21 cellular contexts compared by ENCODE assay signal in genomic region chr5:9218358-9218757, GRCh38.
DNase-seq lines count a peak whose midpoint lies in the region; ATAC-seq, FAIRE-seq and TF ChIP-seq lines count a peak whose summit lies in the region.
"Had no signal": no experiment of that assay in that cellular context is flagged by ENCODE, and none has a peak within 500 bp of the region (broad histone marks: within the 10 kb centered on the region; RNA-seq: fewer than 3 reads in every experiment).

No MANE protein-coding gene starts in this region.

- no peak overlapping the region for H3K14ac ChIP-seq in IMR-90 (replicated peaks; ENCODE audit: low read depth, low read length)

- no peak overlapping the region for H2BK15ac ChIP-seq in IMR-90 (ENCODE audit: low read depth, low read length)

- no peak overlapping the region for H3K18ac ChIP-seq in IMR-90 (ENCODE audit: low read depth, low read length)

- no peak overlapping the region for H4K91ac ChIP-seq in IMR-90 (ENCODE audit: insufficient read depth, low read depth, low read length)

- DNase-seq in HepG2 (ENCODE audit: low spot score) (no peak), right lobe of liver (no peak), IMR-90 (no peak), COLO829 (ENCODE audit: low spot score) (no peak)
- DNase-seq in effector memory CD4-positive, alpha-beta T cell = no peak
- DNase-seq: ACHN; BE2C; C1 segment of cervical spinal cord; Caco-2; Calu3; CD4-positive, alpha-beta memory T cell; CD4-positive, CD25-positive, alpha-beta regulatory T cell; CD8-positive, alpha-beta memory T cell; DMS79 treated with DMSO at 0.1 percent for 48 hours; GF-D8 had no signal

- H3K9ac ChIP-seq in HepG2 (ENCODE audit: insufficient read depth, low read depth, low read length) (no peak overlapping the region), IMR-90 (ENCODE audit: low read depth, low read length) (no peak overlapping the region)
- H3K9ac ChIP-seq: BLaER1 had no signal

- H3K79me1 ChIP-seq in IMR-90 (ENCODE audit: low read depth in 1 of 2, low read length in 2 of 2) = no peaks in the 10 kb centered on the region; a peak in 1 of 4 replicates

- no peak for TF ChIP-seq RAD21 in HepG2 (CRISPR knock-in tag; IDR thresholded peaks at IDR 0.05)
- no peak for TF ChIP-seq RAD21 in IMR-90 (IDR thresholded peaks at IDR 0.05; ENCODE audit: low read length)

- H3K56ac ChIP-seq in IMR-90 (ENCODE audit: extremely low read depth, insufficient read depth, low read length) = no peak overlapping the region

- intact Hi-C loops in HepG2 (cut with micrococcal nuclease; ENCODE audit: unreplicated experiment) (no loop called here), right lobe of liver (cut with DNase I) (no loop called here), IMR-90 (cut with micrococcal nuclease) (loop anchor here (10.0 kb wide), 1 partner anchor 926 kb away; no protein-coding TSS in a partner anchor)

- no peak overlapping the region for H3K27ac ChIP-seq in HepG2 (ENCODE audit: extremely low read length, insufficient read depth, low read length)
- no peak overlapping the region for H3K27ac ChIP-seq in right lobe of liver
- no peak overlapping the region for H3K27ac ChIP-seq in IMR-90 (ENCODE audit: insufficient read depth, low read length)
- no peak overlapping the region for H3K27ac ChIP-seq in effector memory CD4-positive, alpha-beta T cell (ENCODE audit: insufficient read depth, low read length, poor library complexity, severe bottlenecking)
- H3K27ac ChIP-seq: 22Rv1, BLaER1 had no signal

- dilution Hi-C loops in IMR-90 (cut with HindIII; ENCODE audit: low sequenced_read_pairs, unreplicated experiment) = no loop called here

- CTCF ChIA-PET in HepG2 (lab: Yijun Ruan, JAX; ENCODE audit: low intra/inter-chr PET ratio, low total read pairs) = no interaction called here
- CTCF ChIA-PET in IMR-90 (lab: Yijun Ruan, JAX) = interaction anchor here (0.8 to 1.2 kb wide), 2 partner anchors 9 to 325 kb away, joined by 3 read pairs; no protein-coding TSS in a partner anchor

- POLR2A ChIA-PET in HepG2 (lab: Yijun Ruan, JAX) = no interaction called here
- POLR2A ChIA-PET in IMR-90 (lab: Charles Lee; ENCODE audit: unreplicated experiment) = no interaction called here

- WGBS in HepG2 (ENCODE audit: low lambda C conversion rate) = 17% methylated on average over 3 of the region's 4 CpGs
- WGBS in right lobe of liver (ENCODE audit: insufficient coverage, low coverage, low lambda C conversion rate, missing lambda C conversion rate) = 89% methylated on average over 3 of the region's 4 CpGs
- WGBS in IMR-90 (ENCODE audit: extremely low coverage in 2 of 2, insufficient read length in 1 of 2), 2 experiments = 100% methylated on average over 1 of the region's 4 CpGs; no CpG with 5 or more reads in 1 of the 2 experiments

- H3K4me2 ChIP-seq in HepG2 (ENCODE audit: low read depth, low read length) (no peak overlapping the region), IMR-90 (ENCODE audit: low read depth, low read length) (no peak overlapping the region)
- H3K4me2 ChIP-seq: BLaER1 had no signal

- peaks cover 17% of the 10 kb centered on the region; the same call in 1 of the 2 replicates for H3K9me3 ChIP-seq in HepG2 (ENCODE audit: low read length)
- H3K9me3 ChIP-seq in right lobe of liver = no peaks in the 10 kb centered on the region
- H3K9me3 ChIP-seq in IMR-90 (ENCODE audit: control insufficient read depth, insufficient read depth, low read length) = no peaks in the 10 kb centered on the region
- H3K9me3 ChIP-seq in effector memory CD4-positive, alpha-beta T cell (ENCODE audit: control insufficient read depth, low read length) = no peaks in the 10 kb centered on the region
- H3K9me3 ChIP-seq: BE2C, BLaER1, Caco-2 had no signal

- no peaks in the 10 kb centered on the region; the same call in 1 of the 2 replicates for H3K9me1 ChIP-seq in IMR-90 (ENCODE audit: insufficient read depth, low read length)

- no peak for ATAC-seq in HepG2
- ATAC-seq in right lobe of liver = no peak
- ATAC-seq in IMR-90 (ENCODE audit: low read depth) = no peak

- in situ Hi-C loops in HepG2 (cut with HindIII; ENCODE audit: extremely low pct_ligation_motif_present, low pct_unique_long_range_greater_than_20kb) = no loop called here
- in situ Hi-C loops in IMR-90 (cut with MboI; ENCODE audit: low sequenced_read_pairs) = no loop called here

- BruUV-seq in HepG2 (replicated peaks; lab: Mats Ljungman, UMichigan) = no TSS peak
- no TSS peak for BruUV-seq in IMR-90 (replicated peaks; lab: Mats Ljungman, UMichigan)

- H2BK120ac ChIP-seq in IMR-90 (ENCODE audit: low read depth, low read length) = no peak overlapping the region

- no peak overlapping the region for H2AK9ac ChIP-seq in IMR-90 (replicated peaks; ENCODE audit: low read depth, low read length, poor library complexity)

- H3K27me3 ChIP-seq in HepG2 (ENCODE audit: control insufficient read depth in 1 of 2, insufficient read depth in 2 of 2, low read length in 2 of 2) = no peaks in the 10 kb centered on the region
- H3K27me3 ChIP-seq in right lobe of liver = no peaks in the 10 kb centered on the region
- H3K27me3 ChIP-seq in IMR-90 (ENCODE audit: control insufficient read depth, insufficient read depth, low read length) = no peaks in the 10 kb centered on the region
- H3K27me3 ChIP-seq in effector memory CD4-positive, alpha-beta T cell (replicated peaks; ENCODE audit: control insufficient read depth, insufficient read depth, low read length, poor library complexity, severe bottlenecking) = no peaks in the 10 kb centered on the region
- H3K27me3 ChIP-seq: BE2C, BLaER1 had no signal

- no peaks in the 10 kb centered on the region for H3K4me1 ChIP-seq in HepG2 (ENCODE audit: insufficient read depth, low read length)
- H3K4me1 ChIP-seq in right lobe of liver = no peaks in the 10 kb centered on the region
- no peaks in the 10 kb centered on the region for H3K4me1 ChIP-seq in IMR-90 (ENCODE audit: control insufficient read depth, insufficient read depth, low read length)
- no peaks in the 10 kb centered on the region for H3K4me1 ChIP-seq in effector memory CD4-positive, alpha-beta T cell (ENCODE audit: control insufficient read depth, insufficient read depth, low read length, poor library complexity, severe bottlenecking)
- H3K4me1 ChIP-seq: BE2C, BLaER1, Caco-2 had no signal

- no peak overlapping the region for H4K8ac ChIP-seq in IMR-90 (ENCODE audit: low read depth in 2 of 2, low read length in 2 of 2)

- H2BK20ac ChIP-seq in IMR-90 (ENCODE audit: low read depth, low read length) = no peak overlapping the region

- H2AK5ac ChIP-seq in IMR-90 (ENCODE audit: low read depth, low read length) = no peak overlapping the region

- H3K36me3 ChIP-seq in HepG2 (replicated peaks in 1 of 2; ENCODE audit: control insufficient read depth in 1 of 2, insufficient read depth in 2 of 2, low read length in 2 of 2) (no peaks in the 10 kb centered on the region), right lobe of liver (no peaks in the 10 kb centered on the region), IMR-90 (ENCODE audit: control insufficient read depth, insufficient read depth, low read length) (peaks cover 3% of the 10 kb centered on the region)
- no peaks in the 10 kb centered on the region for H3K36me3 ChIP-seq in effector memory CD4-positive, alpha-beta T cell (ENCODE audit: control insufficient read depth, insufficient read depth, low read length)
- H3K36me3 ChIP-seq: BE2C, BLaER1 had no signal

- TF ChIP-seq EP300 in HepG2 (IDR thresholded peaks at IDR 0.05; ENCODE audit: low read depth in 2 of 2, low read length in 2 of 2) = no peak
- no peak for TF ChIP-seq EP300 in HepG2 (CRISPR knock-in tag; IDR thresholded peaks at IDR 0.05; ENCODE audit: borderline replicate concordance)

- no peak overlapping the region for H3K4ac ChIP-seq in IMR-90 (ENCODE audit: low read depth, low read length)

- no peak overlapping the region for H3K23ac ChIP-seq in IMR-90 (ENCODE audit: low read depth, low read length)

- H3K79me2 ChIP-seq in HepG2 (ENCODE audit: insufficient read depth, low read length) = no peaks in the 10 kb centered on the region

- H4K20me1 ChIP-seq in HepG2 (ENCODE audit: insufficient read depth, low read length) = no peaks in the 10 kb centered on the region
- H4K20me1 ChIP-seq in IMR-90 (ENCODE audit: insufficient read depth, low read length) = no peaks in the 10 kb centered on the region
- H4K20me1 ChIP-seq: BLaER1 had no signal

- TF ChIP-seq POLR2A in HepG2 (IDR thresholded peaks at IDR 0.05; ENCODE audit: insufficient read depth in 1 of 2, low read depth in 2 of 2, low read length in 2 of 2) (no peak), right lobe of liver (IDR thresholded peaks at IDR 0.05) (no peak), IMR-90 (IDR thresholded peaks at IDR 0.05; ENCODE audit: low read depth, low read length) (no peak)

- H2BK5ac ChIP-seq in IMR-90 (ENCODE audit: low read depth, low read length, poor library complexity, severe bottlenecking) = no peak overlapping the region

- no peak for FAIRE-seq in HepG2 (lab: Jason Lieb, UNC)
- FAIRE-seq: D721Med, G401.6, GM12891, GM18507 had no signal

- H3K4me3 ChIP-seq in HepG2 (replicated peaks in 1 of 3; ENCODE audit: insufficient read depth in 1 of 3, low read depth in 2 of 3, low read length in 3 of 3) (no peak overlapping the region), right lobe of liver (no peak overlapping the region), IMR-90 (ENCODE audit: insufficient read depth, low read depth, low read length) (no peak overlapping the region)
- no peak overlapping the region for H3K4me3 ChIP-seq in effector memory CD4-positive, alpha-beta T cell (ENCODE audit: insufficient read depth, low read depth, low read length, poor library complexity, severe bottlenecking)
- H3K4me3 ChIP-seq: BLaER1 had no signal

- H4K5ac ChIP-seq in IMR-90 (ENCODE audit: low read depth, low read length) = no peak overlapping the region

- TF ChIP-seq CTCF in HepG2 (CRISPR knock-in tag; IDR thresholded peaks at IDR 0.05) (no peak), right lobe of liver (IDR thresholded peaks at IDR 0.05) (no peak), IMR-90 (conservative IDR thresholded peaks at IDR 0.05; ENCODE audit: low read depth, low read length) (no peak)

- H2AFZ ChIP-seq in HepG2 (ENCODE audit: low read length) (no peak overlapping the region), IMR-90 (replicated peaks; ENCODE audit: low read length, poor library complexity) (no peak overlapping the region)

TF ChIP-seq in HepG2, 621 proteins besides CTCF, POLR2A, EP300 and RAD21 (continues in another document):
- TF ChIP-seq MAFK (conservative IDR thresholded peaks at IDR 0.05 in 1 of 2, IDR thresholded peaks at IDR 0.05 in 1 of 2; ENCODE audit: low read length in 2 of 2) (peak; percentile 74 to 88), TOE1 (CRISPR knock-in tag; IDR thresholded peaks at IDR 0.05) (no peak)

TF ChIP-seq in IMR-90, 13 proteins besides CTCF, POLR2A, EP300 and RAD21:
- TF ChIP-seq SMC3 (IDR thresholded peaks at IDR 0.05; ENCODE audit: low read depth, low read length) (no peak), MXI1 (IDR thresholded peaks at IDR 0.05; ENCODE audit: borderline replicate concordance, low read depth, low read length) (no peak), MAFK (IDR thresholded peaks at IDR 0.05; ENCODE audit: low read depth, low read length) (peak; percentile 82), FOS (IDR thresholded peaks at IDR 0.05; ENCODE audit: low read depth, low read length) (no peak), CHD1 (IDR thresholded peaks at IDR 0.05; ENCODE audit: low read depth, low read length) (no peak)
